8 cellular contexts compared by ENCODE assay signal in the genomic region with DNA sequence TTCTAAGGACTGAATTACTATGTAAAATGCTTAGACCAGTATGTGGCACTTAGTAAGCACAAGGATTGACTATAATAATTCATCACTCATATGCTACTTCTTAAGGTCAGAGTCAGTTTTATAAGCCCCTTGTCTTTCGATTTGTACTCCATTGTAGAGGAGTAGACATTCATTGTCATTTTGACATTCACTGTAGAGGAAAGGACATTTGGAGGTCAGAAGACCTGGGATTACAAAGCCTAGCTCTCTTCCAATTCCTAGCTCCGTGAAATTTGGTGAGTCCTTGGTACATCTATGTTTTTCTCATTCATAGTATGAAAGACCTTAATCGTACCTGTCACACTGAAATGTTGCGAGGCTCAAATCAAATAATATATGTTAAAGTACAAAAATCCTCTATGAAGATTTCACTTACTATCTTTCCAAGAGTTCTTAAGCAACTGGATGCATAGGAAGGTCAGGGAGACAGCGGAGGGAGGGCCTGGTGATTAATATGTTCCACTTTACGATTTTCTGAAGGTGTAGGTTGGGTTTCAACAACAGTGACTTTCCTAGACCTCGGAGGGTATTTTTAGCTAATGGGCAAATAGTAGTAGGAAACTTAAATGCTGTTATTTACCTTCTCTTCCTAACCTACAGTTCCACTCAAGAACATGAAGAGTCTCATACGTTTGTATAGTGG. TPM values are rescaled to one million over a fixed set of nuclear protein-coding genes. Genes with fewer than 3 reads are reported as not detected.
DNase-seq lines count a peak whose midpoint lies in the region; ATAC-seq, FAIRE-seq and TF ChIP-seq lines count a peak whose summit lies in the region.

No MANE protein-coding gene starts in this region.

- no peaks in the 10 kb centered on the region for H4K20me1 ChIP-seq in GM12878 (ENCODE audit: control insufficient read depth, insufficient read depth)

- SMC1A ChIA-PET in GM12878 (lab: Charles Lee; ENCODE audit: uncharacterized antibody, unreplicated experiment): interaction anchor here (1.3 kb wide), 1 partner anchor 19 kb away, joined by 9 read pairs; no protein-coding TSS in a partner anchor

- no peak overlapping the region for H2AK5ac ChIP-seq in mesendoderm (ENCODE audit: low read length)

- no peaks in the 10 kb centered on the region for H3K9me3 ChIP-seq in GM12878 (replicated peaks; ENCODE audit: control insufficient read depth, insufficient read depth, low read length)

- POLR2A ChIA-PET in AG04449 (lab: Yijun Ruan, JAX) (no interaction called here), GM12878 (lab: Charles Lee) (interaction anchor here (1.0 kb wide), 1 partner anchor 18 kb away, joined by 4 read pairs; no protein-coding TSS in a partner anchor)

- H3K36me3 ChIP-seq in GM12878 (ENCODE audit: control insufficient read depth in 2 of 2, insufficient read depth in 2 of 2, low read length in 1 of 2) (no peaks in the 10 kb centered on the region), mesendoderm (ENCODE audit: control insufficient read depth, insufficient read depth, low read length) (no peaks in the 10 kb centered on the region)

- TF ChIP-seq CTCF in AG04449 (IDR thresholded peaks at IDR 0.05; ENCODE audit: insufficient read depth, low read length, missing control alignments) (no peak), GM12878 (IDR thresholded peaks at IDR 0.05 in 2 of 3, conservative IDR thresholded peaks at IDR 0.05 in 1 of 3; ENCODE audit: control insufficient read depth in 2 of 3, extremely low read depth in 1 of 3, insufficient read depth in 1 of 3, low read depth in 3 of 3, low read length in 3 of 3) (no peak)

- intact Hi-C loops in GM12878 (cut with micrococcal nuclease; ENCODE audit: unreplicated experiment): loop anchor here (10.0 kb wide), 1 partner anchor 209 kb away; no protein-coding TSS in a partner anchor

- H2BK120ac ChIP-seq in mesendoderm (ENCODE audit: low read depth, low read length): no peak overlapping the region

- no peak overlapping the region for H4K5ac ChIP-seq in mesendoderm (ENCODE audit: low read length)

- in situ Hi-C loops in GM12878 (cut with MboI): no loop called here

- H3K9ac ChIP-seq in GM12878 (ENCODE audit: control insufficient read depth, insufficient read depth, low read length) (peak overlapping the region; percentile 97), mesendoderm (ENCODE audit: low read length) (peak overlapping the region; percentile 97)

- no peak for TF ChIP-seq RAD21 in GM12878 (IDR thresholded peaks at IDR 0.05; ENCODE audit: insufficient read depth, low read depth, low read length)

- CTCF ChIA-PET in AG04449 (lab: Yijun Ruan, JAX): interaction anchor here (1.2 to 1.3 kb wide), 2 partner anchors 16 to 236 kb away, joined by 4 read pairs; no protein-coding TSS in a partner anchor
- CTCF ChIA-PET in GM12878 (lab: Yijun Ruan, JAX): interaction anchor here (1.6 kb wide), 1 partner anchor 18 kb away, joined by 4 read pairs; no protein-coding TSS in a partner anchor

- no peak for FAIRE-seq in GM12878 (lab: Jason Lieb, UNC)

- H2BK5ac ChIP-seq in mesendoderm (ENCODE audit: low read length): no peak overlapping the region

- peak overlapping the region; percentile 97 for H3K4me3 ChIP-seq in AG04449 (ENCODE audit: low read depth, low read length)
- peak overlapping the region; percentile 98 for H3K4me3 ChIP-seq in GM12878
- H3K4me3 ChIP-seq in mesendoderm (ENCODE audit: low read length): peak overlapping the region; percentile 91

- RAD21 ChIA-PET in GM12878 (lab: Charles Lee; ENCODE audit: unreplicated experiment): no interaction called here

- no TSS peak for BruUV-seq in GM12878 (replicated peaks; lab: Mats Ljungman, UMichigan)

- H3K4me1 ChIP-seq in GM12878 (ENCODE audit: control insufficient read depth, insufficient read depth, low read length) (no peaks in the 10 kb centered on the region; the same call in 1 of the 2 replicates), mesendoderm (ENCODE audit: control insufficient read depth, low read depth, low read length) (no peaks in the 10 kb centered on the region)

- peak overlapping the region; percentile 95 for H3K27ac ChIP-seq in GM12878 (ENCODE audit: control insufficient read depth, insufficient read depth)
- H3K27ac ChIP-seq in mesendoderm (ENCODE audit: low read depth, low read length): no peak overlapping the region

- no peak for TF ChIP-seq EP300 in GM12878 (IDR thresholded peaks at IDR 0.05; ENCODE audit: borderline replicate concordance in 1 of 2, control insufficient read depth in 1 of 2, low read depth in 2 of 2, low read length in 2 of 2)

- H3K56ac ChIP-seq in mesendoderm (ENCODE audit: low read length): peak overlapping the region; percentile 98

- no peak overlapping the region for H4K8ac ChIP-seq in mesendoderm (ENCODE audit: low read depth, low read length)

- H3K4me2 ChIP-seq in GM12878 (ENCODE audit: control insufficient read depth, insufficient read depth): peak overlapping the region; percentile 48
- peak overlapping the region; percentile 52 for H3K4me2 ChIP-seq in mesendoderm (ENCODE audit: low read length)

- H2AFZ ChIP-seq in GM12878 (ENCODE audit: control insufficient read depth, low read depth, low read length): no peak overlapping the region

- no peak for DNase-seq in AG04449 (ENCODE audit: low read depth, low spot score)
- peak; percentile 4 for DNase-seq in HCEC 1CT
- DNase-seq in GM12878 (ENCODE audit: low read depth, low spot score): no peak
- DNase-seq in mesendoderm: no peak
- no peak for DNase-seq in HPDE6-E6E7 (ENCODE audit: extremely low spot score)
- no peak for DNase-seq in stimulated activated CD4-positive, alpha-beta T cell treated with anti-CD3 and anti-CD28 coated beads, Interleukin-12 subunit alpha, Interleukin-12 subunit beta, amount 100 ng/mL, for 4 hours
- no peak for DNase-seq in cerebellar nuclear complex (lab: John Stamatoyannopoulos, UW)

- H3K18ac ChIP-seq in mesendoderm (ENCODE audit: low read length): no peak overlapping the region

- 48% methylated on average over 8 of the region's 8 CpGs for WGBS in GM12878 (ENCODE audit: insufficient coverage, insufficient replicate concordance, low lambda C conversion rate, missing lambda C conversion rate)
- no CpG with 5 or more reads among the region's 8 CpGs for WGBS in mesendoderm (ENCODE audit: extremely low coverage, insufficient coverage, low lambda C conversion rate)

- H3K79me2 ChIP-seq in GM12878 (ENCODE audit: control insufficient read depth, insufficient read depth, low read length): peaks cover 38% of the 10 kb centered on the region
- peaks cover 21% of the 10 kb centered on the region for H3K79me2 ChIP-seq in mesendoderm (ENCODE audit: control insufficient read depth, insufficient read depth, low read length)

- no peaks in the 10 kb centered on the region for H3K27me3 ChIP-seq in GM12878 (replicated peaks in 1 of 2; ENCODE audit: control insufficient read depth in 2 of 2, insufficient read depth in 2 of 2, low read length in 1 of 2)
- H3K27me3 ChIP-seq in mesendoderm (ENCODE audit: insufficient read depth, low read length, poor library complexity): no peaks in the 10 kb centered on the region

- TF ChIP-seq POLR2A in GM12878 (IDR thresholded peaks at IDR 0.05; ENCODE audit: low read depth, low read length): no peak

- peaks cover 5% of the 10 kb centered on the region for H3K79me1 ChIP-seq in mesendoderm (ENCODE audit: low read length)

- H3K23ac ChIP-seq in mesendoderm (ENCODE audit: low read length): no peak overlapping the region

- no peak overlapping the region for H2BK15ac ChIP-seq in mesendoderm (replicated peaks; ENCODE audit: low read depth)

- H3K4ac ChIP-seq in mesendoderm (ENCODE audit: low read depth, low read length): no peak overlapping the region

- ATAC-seq in GM12878: no peak
- no peak for ATAC-seq in GM18519 (IDR thresholded peaks at IDR 0.05; ENCODE audit: low FRiP score, unreplicated experiment)

RNA-seq across cellular contexts. Expression of a gene that starts 1.4 kb away (rescaled TPM):
- total RNA-seq in GM12878 (2013; cell fraction: nucleolus; rRNA removed): 141 and 142 TPM in 2 replicates
- total RNA-seq in GM12878 (2014; rRNA removed) (14.7 and 18.0 TPM in 2 replicates), GM12878 (2014; rRNA removed; fragmentation: Illumina TruSeq; extraction: Trizol) (12.7 and 16.5 TPM in 2 replicates), GM12878 (2021) (14.3 and 17.5 TPM in 2 replicates)
- polyA plus RNA-seq in GM12878 (2011; ENCODE audit: low read depth): 5.8 TPM
- polyA plus RNA-seq in GM12878 (2011; rRNA removed) (16.3 and 26.9 TPM in 2 replicates), GM12878 (2014; fragmentation: Illumina TruSeq; extraction: Trizol) (13.6 and 16.3 TPM in 2 replicates), GM12878 (2014; fragmentation: Nextera tagmentation; extraction: Ambion mirVana) (1 to 10 TPM; 9.3 to 9.8 TPM), GM12878 (2014; rRNA removed) (13.4 and 21.3 TPM in 2 replicates), GM12878 (2016; fragmentation: Nextera tagmentation; extraction: Ambion mirVana) (10 to 100 TPM; 11.2 to 11.3 TPM)
- 18.6 and 19.9 TPM in 2 replicates for polyA plus RNA-seq in GM12878 (2011; cell fraction: cytosol; rRNA removed)
- 46.4 and 68.9 TPM in 2 replicates for polyA plus RNA-seq in GM12878 (2011; cell fraction: nucleus; rRNA removed)
- 9.2 and 11.0 TPM in 2 replicates for polyA plus RNA-seq in GM12878 (2012)
- polyA minus RNA-seq in GM12878 (2011; rRNA and poly(A)+ RNA removed): 44.7 and 48.8 TPM in 2 replicates
- 9.5 and 11.0 TPM in 2 replicates for polyA minus RNA-seq in GM12878 (2011; cell fraction: cytosol; rRNA and poly(A)+ RNA removed)
- polyA minus RNA-seq in GM12878 (2011; cell fraction: nucleus; rRNA and poly(A)+ RNA removed): 72.4 and 112 TPM in 2 replicates
- 16.3 TPM for polyA plus RNA-seq in mesendoderm (2013, experiment 1 of 2)
- polyA plus RNA-seq in mesendoderm (2013, experiment 2 of 2): 15.0 TPM
